Comparison of ENCODE assay signal across 1 cellular context in genomic region chr10:70069346-70069745, GRCh38.
A peak's percentile ranks its signal among the peaks of the same experiment; 100 is the strongest.
TF ChIP-seq lines count a peak whose summit lies in the region.

No MANE protein-coding gene starts in this region.

TF ChIP-seq in K562, 482 proteins besides CTCF, POLR2A, EP300 and RAD21 (continues in another document):
- 0 out of 2 replicates have a peak, but pooled peaks have one; percentile 7 for TF ChIP-seq EP400 (IDR thresholded peaks at IDR 0.05)
- TF ChIP-seq MYC (IDR thresholded peaks at IDR 0.05; ENCODE audit: low read depth, low read length) = peak; percentile 44; the same call in 1 of the 2 replicates
- TF ChIP-seq MYC (CRISPR knock-in tag; IDR thresholded peaks at IDR 0.05; ENCODE audit: borderline replicate concordance, low read depth) = no peak
- TF ChIP-seq, protein P1, sequence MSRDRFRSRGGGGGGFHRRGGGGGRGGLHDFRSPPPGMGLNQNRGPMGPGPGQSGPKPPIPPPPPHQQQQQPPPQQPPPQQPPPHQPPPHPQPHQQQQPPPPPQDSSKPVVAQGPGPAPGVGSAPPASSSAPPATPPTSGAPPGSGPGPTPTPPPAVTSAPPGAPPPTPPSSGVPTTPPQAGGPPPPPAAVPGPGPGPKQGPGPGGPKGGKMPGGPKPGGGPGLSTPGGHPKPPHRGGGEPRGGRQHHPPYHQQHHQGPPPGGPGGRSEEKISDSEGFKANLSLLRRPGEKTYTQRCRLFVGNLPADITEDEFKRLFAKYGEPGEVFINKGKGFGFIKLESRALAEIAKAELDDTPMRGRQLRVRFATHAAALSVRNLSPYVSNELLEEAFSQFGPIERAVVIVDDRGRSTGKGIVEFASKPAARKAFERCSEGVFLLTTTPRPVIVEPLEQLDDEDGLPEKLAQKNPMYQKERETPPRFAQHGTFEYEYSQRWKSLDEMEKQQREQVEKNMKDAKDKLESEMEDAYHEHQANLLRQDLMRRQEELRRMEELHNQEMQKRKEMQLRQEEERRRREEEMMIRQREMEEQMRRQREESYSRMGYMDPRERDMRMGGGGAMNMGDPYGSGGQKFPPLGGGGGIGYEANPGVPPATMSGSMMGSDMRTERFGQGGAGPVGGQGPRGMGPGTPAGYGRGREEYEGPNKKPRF (IDR thresholded peaks at IDR 0.05; ENCODE audit: low read depth, low read length) = no peak
- no peak for TF ChIP-seq HOXB6 (CRISPR knock-in tag; IDR thresholded peaks at IDR 0.05; ENCODE audit: borderline replicate concordance)
- no peak for TF ChIP-seq CBX2 (IDR thresholded peaks at IDR 0.05; ENCODE audit: insufficient read depth, low read length, poor library complexity, severe bottlenecking)
- no peak for TF ChIP-seq GTF2A2 (tag; IDR thresholded peaks at IDR 0.05)
- TF ChIP-seq ZNF347 (CRISPR knock-in tag; IDR thresholded peaks at IDR 0.05; ENCODE audit: low read depth) = no peak
- TF ChIP-seq RBM14 (IDR thresholded peaks at IDR 0.05; ENCODE audit: borderline replicate concordance, insufficient read depth, low read depth, low read length) = no peak
- TF ChIP-seq RB1 (IDR thresholded peaks at IDR 0.05; ENCODE audit: low read depth) = no peak
- TF ChIP-seq E2F6 (IDR thresholded peaks at IDR 0.05; ENCODE audit: borderline replicate concordance in 1 of 2, extremely low read depth in 1 of 2, insufficient read depth in 1 of 2, insufficient read length in 1 of 2, low read depth in 1 of 2, low read length in 1 of 2, poor library complexity in 1 of 2, severe bottlenecking in 1 of 2) = peak in 1 of 2 experiments; percentile 58
- TF ChIP-seq ZNF143 (CRISPR knock-in tag; IDR thresholded peaks at IDR 0.05) = no peak
- TF ChIP-seq, protein P2, sequence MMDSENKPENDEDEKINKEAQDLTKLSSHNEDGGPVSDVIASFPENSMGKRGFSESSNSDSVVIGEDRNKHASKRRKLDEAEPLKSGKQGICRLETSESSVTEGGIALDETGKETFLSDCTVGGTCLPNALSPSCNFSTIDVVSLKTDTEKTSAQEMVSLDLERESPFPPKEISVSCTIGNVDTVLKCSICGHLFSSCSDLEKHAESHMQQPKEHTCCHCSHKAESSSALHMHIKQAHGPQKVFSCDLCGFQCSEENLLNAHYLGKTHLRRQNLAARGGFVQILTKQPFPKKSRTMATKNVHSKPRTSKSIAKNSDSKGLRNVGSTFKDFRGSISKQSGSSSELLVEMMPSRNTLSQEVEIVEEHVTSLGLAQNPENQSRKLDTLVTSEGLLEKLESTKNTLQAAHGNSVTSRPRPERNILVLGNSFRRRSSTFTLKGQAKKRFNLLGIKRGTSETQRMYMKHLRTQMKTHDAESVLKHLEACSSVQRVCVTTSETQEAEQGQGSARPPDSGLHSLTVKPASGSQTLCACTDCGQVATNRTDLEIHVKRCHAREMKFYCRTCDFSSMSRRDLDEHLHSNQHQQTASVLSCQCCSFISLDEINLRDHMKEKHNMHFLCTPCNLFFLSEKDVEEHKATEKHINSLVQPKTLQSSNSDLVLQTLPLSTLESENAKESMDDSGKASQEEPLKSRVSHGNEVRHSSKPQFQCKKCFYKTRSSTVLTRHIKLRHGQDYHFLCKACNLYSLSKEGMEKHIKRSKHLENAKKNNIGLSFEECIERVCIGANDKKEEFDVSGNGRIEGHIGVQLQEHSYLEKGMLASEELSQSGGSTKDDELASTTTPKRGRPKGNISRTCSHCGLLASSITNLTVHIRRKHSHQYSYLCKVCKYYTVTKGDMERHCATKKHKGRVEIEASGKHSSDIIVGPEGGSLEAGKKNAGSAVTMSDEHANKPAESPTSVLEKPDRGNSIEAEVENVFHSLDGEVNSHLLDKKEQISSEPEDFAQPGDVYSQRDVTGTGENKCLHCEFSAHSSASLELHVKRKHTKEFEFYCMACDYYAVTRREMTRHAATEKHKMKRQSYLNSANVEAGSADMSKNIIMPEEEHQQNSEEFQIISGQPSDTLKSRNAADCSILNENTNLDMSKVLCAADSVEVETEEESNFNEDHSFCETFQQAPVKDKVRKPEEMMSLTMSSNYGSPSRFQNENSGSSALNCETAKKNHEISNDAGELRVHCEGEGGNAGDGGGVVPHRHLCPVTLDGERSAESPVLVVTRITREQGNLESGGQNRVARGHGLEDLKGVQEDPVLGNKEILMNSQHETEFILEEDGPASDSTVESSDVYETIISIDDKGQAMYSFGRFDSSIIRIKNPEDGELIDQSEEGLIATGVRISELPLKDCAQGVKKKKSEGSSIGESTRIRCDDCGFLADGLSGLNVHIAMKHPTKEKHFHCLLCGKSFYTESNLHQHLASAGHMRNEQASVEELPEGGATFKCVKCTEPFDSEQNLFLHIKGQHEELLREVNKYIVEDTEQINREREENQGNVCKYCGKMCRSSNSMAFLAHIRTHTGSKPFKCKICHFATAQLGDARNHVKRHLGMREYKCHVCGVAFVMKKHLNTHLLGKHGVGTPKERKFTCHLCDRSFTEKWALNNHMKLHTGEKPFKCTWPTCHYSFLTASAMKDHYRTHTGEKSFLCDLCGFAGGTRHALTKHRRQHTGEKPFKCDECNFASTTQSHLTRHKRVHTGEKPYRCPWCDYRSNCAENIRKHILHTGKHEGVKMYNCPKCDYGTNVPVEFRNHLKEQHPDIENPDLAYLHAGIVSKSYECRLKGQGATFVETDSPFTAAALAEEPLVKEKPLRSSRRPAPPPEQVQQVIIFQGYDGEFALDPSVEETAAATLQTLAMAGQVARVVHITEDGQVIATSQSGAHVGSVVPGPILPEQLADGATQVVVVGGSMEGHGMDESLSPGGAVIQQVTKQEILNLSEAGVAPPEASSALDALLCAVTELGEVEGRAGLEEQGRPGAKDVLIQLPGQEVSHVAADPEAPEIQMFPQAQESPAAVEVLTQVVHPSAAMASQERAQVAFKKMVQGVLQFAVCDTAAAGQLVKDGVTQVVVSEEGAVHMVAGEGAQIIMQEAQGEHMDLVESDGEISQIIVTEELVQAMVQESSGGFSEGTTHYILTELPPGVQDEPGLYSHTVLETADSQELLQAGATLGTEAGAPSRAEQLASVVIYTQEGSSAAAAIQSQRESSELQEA (IDR thresholded peaks at IDR 0.05; ENCODE audit: low read depth) = no peak
- no peak for TF ChIP-seq KDM4B (IDR thresholded peaks at IDR 0.05; ENCODE audit: borderline replicate concordance in 2 of 2, low read depth in 1 of 2)
- no peak for TF ChIP-seq RFX5 (IDR thresholded peaks at IDR 0.05; ENCODE audit: low read depth, low read length)
- TF ChIP-seq L3MBTL2 (IDR thresholded peaks at IDR 0.05) = peak; percentile 55; the same call in 1 of the 2 replicates
- peak; percentile 71 for TF ChIP-seq MGA (IDR thresholded peaks at IDR 0.05)
- no peak for TF ChIP-seq RFX1 (IDR thresholded peaks at IDR 0.05)
- TF ChIP-seq TBL1XR1 (IDR thresholded peaks at IDR 0.05; ENCODE audit: low read length in 2 of 2) = no peak
- TF ChIP-seq ZNF830 (CRISPR knock-in tag; IDR thresholded peaks at IDR 0.05) = no peak
- no peak for TF ChIP-seq MED1 (CRISPR knock-in tag; IDR thresholded peaks at IDR 0.05; ENCODE audit: borderline replicate concordance)
- TF ChIP-seq MAFF (IDR thresholded peaks at IDR 0.05; ENCODE audit: low read length) = no peak
- no peak for TF ChIP-seq ARID1B (IDR thresholded peaks at IDR 0.05)
- TF ChIP-seq RCOR1 (IDR thresholded peaks at IDR 0.05; ENCODE audit: borderline replicate concordance in 1 of 2, low read depth in 2 of 2, low read length in 2 of 2) = no peak
- no peak for TF ChIP-seq RBM22 (IDR thresholded peaks at IDR 0.05; ENCODE audit: low read depth, low read length, poor library complexity, severe bottlenecking)
- no peak for TF ChIP-seq FOXK2 (conservative IDR thresholded peaks at IDR 0.05 in 1 of 2, IDR thresholded peaks at IDR 0.05 in 1 of 2; ENCODE audit: low read depth in 2 of 2)
- TF ChIP-seq, protein P3, sequence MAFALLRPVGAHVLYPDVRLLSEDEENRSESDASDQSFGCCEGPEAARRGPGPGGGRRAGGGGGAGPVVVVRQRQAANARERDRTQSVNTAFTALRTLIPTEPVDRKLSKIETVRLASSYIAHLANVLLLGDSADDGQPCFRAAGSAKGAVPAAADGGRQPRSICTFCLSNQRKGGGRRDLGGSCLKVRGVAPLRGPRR (CRISPR knock-in tag; IDR thresholded peaks at IDR 0.05) = no peak
- no peak for TF ChIP-seq MCM2 (IDR thresholded peaks at IDR 0.05; ENCODE audit: low read depth)
- no peak for TF ChIP-seq SNRNP70 (optimal IDR thresholded peaks at IDR 0.05; ENCODE audit: low read depth, low read length)
- peak in 1 of 3 experiments; percentile 21 for TF ChIP-seq YY1 (IDR thresholded peaks at IDR 0.05; ENCODE audit: borderline replicate concordance in 1 of 3, control insufficient read depth in 1 of 3, extremely low read depth in 1 of 3, insufficient read depth in 3 of 3, insufficient read length in 1 of 3, insufficient replicate concordance in 2 of 3, low read depth in 1 of 3, low read length in 2 of 3)
- no peak for TF ChIP-seq MTA3 (IDR thresholded peaks at IDR 0.05; ENCODE audit: borderline replicate concordance)
- no peak for TF ChIP-seq THAP7 (CRISPR knock-in tag; IDR thresholded peaks at IDR 0.05)
- TF ChIP-seq HNRNPH1 (optimal IDR thresholded peaks at IDR 0.05; ENCODE audit: low read depth, low read length) = no peak
- no peak for TF ChIP-seq ZFP30 (CRISPR knock-in tag; IDR thresholded peaks at IDR 0.05; ENCODE audit: borderline replicate concordance)
- TF ChIP-seq PML (IDR thresholded peaks at IDR 0.05; ENCODE audit: low read length) = no peak
